Comparison of ENCODE assay signal across 10 cellular contexts in the genomic region with DNA sequence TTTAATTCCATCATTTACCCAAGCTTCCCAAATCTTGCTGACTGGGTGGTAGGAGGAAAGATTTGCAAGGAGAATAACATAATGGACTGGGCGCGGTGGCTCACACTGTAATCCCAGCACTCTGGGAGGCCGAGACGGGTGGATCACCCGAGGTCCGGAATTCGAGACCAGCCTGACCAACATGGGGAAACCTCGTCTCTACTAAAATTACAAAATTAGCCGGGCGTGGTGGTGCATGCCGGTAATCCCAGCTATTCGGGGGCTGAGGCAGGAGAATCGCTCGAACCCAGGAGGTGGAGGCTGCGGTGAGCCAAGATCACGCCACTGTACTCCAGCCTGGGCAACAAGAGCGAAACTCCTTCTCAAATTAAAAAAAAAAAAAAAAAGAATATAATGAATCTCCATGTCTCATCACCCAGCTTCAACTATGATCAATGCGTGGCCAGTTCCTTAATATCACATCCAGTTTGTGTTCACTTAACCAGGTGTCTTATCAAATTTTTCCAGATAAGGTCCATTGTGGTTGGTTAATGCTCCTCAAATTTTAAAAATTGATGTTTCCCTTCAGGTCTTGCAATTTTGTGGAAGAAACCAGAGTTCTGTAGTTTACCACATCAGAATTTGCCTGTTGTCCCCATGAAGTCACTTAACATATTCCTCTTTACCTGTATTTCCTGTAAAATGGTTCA. TPM values are rescaled to one million over a fixed set of nuclear protein-coding genes. Genes with fewer than 3 reads are reported as not detected.
DNase-seq lines count a peak whose midpoint lies in the region; ATAC-seq and TF ChIP-seq lines count a peak whose summit lies in the region.
"Had no signal": no experiment of that assay in that cellular context is flagged by ENCODE, and none has a peak within 500 bp of the region (broad histone marks: within the 10 kb centered on the region; RNA-seq: fewer than 3 reads in every experiment).

No MANE protein-coding gene starts in this region.

- CTCF ChIA-PET in activated CD8-positive, alpha-beta T cell treated with anti-CD3 and anti-CD28 coated beads, Interleukin-2, amount 10 ng/mL, durations not matched to agents 7 days and 5 days (lab: Charles Lee), result interaction anchor here (0.7 to 2.3 kb wide), 2 partner anchors 43 kb away, joined by 3 to 9 read pairs; no protein-coding TSS in a partner anchor

- no peaks in the 10 kb centered on the region for H3K27me3 ChIP-seq in heart right ventricle

- peak overlapping the region; percentile 99 for H3K4me3 Mint-ChIP-seq in activated CD8-positive, alpha-beta T cell treated with anti-CD3 and anti-CD28 coated beads, Interleukin-2, amount 10 ng/mL, durations not matched to agents 7 days and 5 days
- H3K4me3 Mint-ChIP-seq in memory B cell (peak overlapping the region; percentile 96), type B pancreatic cell (peak overlapping the region; percentile 99)

- no peaks in the 10 kb centered on the region for H3K9me3 ChIP-seq in heart right ventricle

- H3K4me3 ChIP-seq in heart right ventricle, result peak overlapping the region in 1 of 10 donors; percentile 96

- H3K27me3 Mint-ChIP-seq in activated CD8-positive, alpha-beta T cell treated with anti-CD3 and anti-CD28 coated beads, Interleukin-2, amount 10 ng/mL, durations not matched to agents 7 days and 5 days (ENCODE audit: low read depth), result no peaks in the 10 kb centered on the region
- H3K27me3 Mint-ChIP-seq in memory B cell (no peaks in the 10 kb centered on the region), type B pancreatic cell (no peaks in the 10 kb centered on the region)

- peaks cover 31% of the 10 kb centered on the region for H3K4me1 Mint-ChIP-seq in activated CD8-positive, alpha-beta T cell treated with anti-CD3 and anti-CD28 coated beads, Interleukin-2, amount 10 ng/mL, durations not matched to agents 7 days and 5 days (ENCODE audit: low read depth)
- H3K4me1 Mint-ChIP-seq in memory B cell (peaks cover 27% of the 10 kb centered on the region), type B pancreatic cell (ENCODE audit: unreplicated experiment) (peaks cover 24% of the 10 kb centered on the region)

- POLR2A ChIA-PET in activated CD8-positive, alpha-beta T cell treated with anti-CD3 and anti-CD28 coated beads, Interleukin-2, amount 10 ng/mL, durations not matched to agents 7 days and 5 days (lab: Charles Lee), result interaction anchor here (1.4 kb wide), 2 partner anchors 10 to 47 kb away, joined by 4 to 5 read pairs; partner anchors contain the start of gene AP2M1

- peaks cover 68% of the 10 kb centered on the region for H3K36me3 Mint-ChIP-seq in activated CD8-positive, alpha-beta T cell treated with anti-CD3 and anti-CD28 coated beads, Interleukin-2, amount 10 ng/mL, durations not matched to agents 7 days and 5 days (ENCODE audit: low read depth)
- H3K36me3 Mint-ChIP-seq in memory B cell, result peaks cover 29% of the 10 kb centered on the region
- H3K36me3 Mint-ChIP-seq in type B pancreatic cell, result peaks cover 19% of the 10 kb centered on the region

- peaks cover 11 to 37% (median 31%) of the 10 kb centered on the region in 9 donors for H3K4me1 ChIP-seq in heart right ventricle

- peak overlapping the region in 9 of 10 donors; percentile 77 to 96 (median 92) for H3K27ac ChIP-seq in heart right ventricle

- TF ChIP-seq CTCF in heart right ventricle (IDR thresholded peaks at IDR 0.05) (no peak), type B pancreatic cell (conservative IDR thresholded peaks at IDR 0.05) (no peak)

- DNase-seq in heart right ventricle (no peak), Right ventricle myocardium superior (no peak), memory B cell (ENCODE audit: low spot score in 2 of 2) (no peak), type B pancreatic cell (ENCODE audit: extremely low spot score, unreplicated experiment) (no peak), NCI-H345 treated with DMSO at 0.1 percent for 48 hours (lab: John Stamatoyannopoulos, UW; ENCODE audit: unreplicated experiment) (no peak)
- DNase-seq in activated CD8-positive, alpha-beta T cell treated with anti-CD3 and anti-CD28 coated beads, Interleukin-2, amount 10 ng/mL, durations not matched to agents 7 days and 5 days, result no peak
- DNase-seq: foreskin melanocyte, NCI-H226 had no signal

- peak overlapping the region; percentile 97 for H3K27ac Mint-ChIP-seq in activated CD8-positive, alpha-beta T cell treated with anti-CD3 and anti-CD28 coated beads, Interleukin-2, amount 10 ng/mL, durations not matched to agents 7 days and 5 days
- H3K27ac Mint-ChIP-seq in memory B cell (peak overlapping the region; percentile 93), type B pancreatic cell (peak overlapping the region; percentile 96)

- WGBS in heart right ventricle, 2 donors, result 95 to 96% methylated on average over 18 of the region's 18 CpGs

- intact Hi-C loops in heart right ventricle (cut with DNase I), result loop anchor here in 6 of 10 donors (2.0 to 10.0 kb wide), 10 partner anchors 37 to 167 kb away; partner anchors contain the start of genes ALG3 (in 5 of the 6), EEF1AKMT4 (in 5 of the 6), EIF2B5 (in 2 of the 6) and ABCC5 (in 1 of the 6)
- intact Hi-C loops in Right ventricle myocardium superior (cut with DNase I), result loop anchor here (5.0 kb wide), 1 partner anchor 178 kb away; the partner anchor contains the start of genes CLCN2 and POLR2H

- H3K9me3 Mint-ChIP-seq in activated CD8-positive, alpha-beta T cell treated with anti-CD3 and anti-CD28 coated beads, Interleukin-2, amount 10 ng/mL, durations not matched to agents 7 days and 5 days (ENCODE audit: insufficient read depth), result no peaks in the 10 kb centered on the region
- no peaks in the 10 kb centered on the region for H3K9me3 Mint-ChIP-seq in memory B cell
- no peaks in the 10 kb centered on the region for H3K9me3 Mint-ChIP-seq in type B pancreatic cell

- no peak for ATAC-seq in heart right ventricle
- no peak for ATAC-seq in Right ventricle myocardium superior (ENCODE audit: poor library complexity)
- no peak for ATAC-seq in activated CD8-positive, alpha-beta T cell treated with anti-CD3 and anti-CD28 coated beads, Interleukin-2, amount 10 ng/mL, durations not matched to agents 7 days and 5 days
- no peak for ATAC-seq in memory B cell (ENCODE audit: low read depth)
- ATAC-seq in GM21528 (IDR thresholded peaks at IDR 0.05; ENCODE audit: low FRiP score, unreplicated experiment), result no peak
- ATAC-seq in HG03095 (IDR thresholded peaks at IDR 0.05; ENCODE audit: unreplicated experiment), result no peak

- H3K36me3 ChIP-seq in heart right ventricle, result peaks cover 13 to 80% (median 55%) of the 10 kb centered on the region in 9 donors

RNA-seq across cellular contexts. Expression of gene ABCF3, which starts 1.3 kb away (rescaled TPM):
- total RNA-seq in heart right ventricle (10 to 100 TPM; 60.1 to 90.7 (median 68.3) TPM), Right ventricle myocardium superior (69.3 TPM), type B pancreatic cell (ENCODE audit: low replicate concordance) (72.3 and 74.3 TPM in 2 replicates)
- polyA plus RNA-seq in heart right ventricle, result 10 to 100 TPM; 78.0 to 87.9 TPM
- total RNA-seq in activated CD8-positive, alpha-beta T cell treated with anti-CD3 and anti-CD28 coated beads, Interleukin-2, amount 10 ng/mL, durations not matched to agents 7 days and 5 days, result 10 to 100 TPM; 56.6 to 57.8 TPM

RNA-seq across cellular contexts. Expression of gene AP2M1, which starts 10.0 kb away (rescaled TPM):
- total RNA-seq in heart right ventricle (100 to 1,000 TPM; 263 to 371 (median 321) TPM), Right ventricle myocardium superior (253 TPM), type B pancreatic cell (ENCODE audit: low replicate concordance) (249 and 298 TPM in 2 replicates)
- polyA plus RNA-seq in heart right ventricle, result 100 to 1,000 TPM; 187 to 390 TPM
- total RNA-seq in activated CD8-positive, alpha-beta T cell treated with anti-CD3 and anti-CD28 coated beads, Interleukin-2, amount 10 ng/mL, durations not matched to agents 7 days and 5 days, result 100 to 1,000 TPM; 228 to 231 TPM

RNA-seq across cellular contexts. Expression of gene DVL3, which starts 29.5 kb away (rescaled TPM):
- total RNA-seq in heart right ventricle, result 10 to 100 TPM; 52.6 to 81.7 (median 68.6) TPM
- polyA plus RNA-seq in heart right ventricle, result 10 to 100 TPM; 37.5 to 42.0 TPM
- total RNA-seq in Right ventricle myocardium superior, result 60.6 TPM
- 10 to 100 TPM; 31.2 to 32.6 TPM for total RNA-seq in activated CD8-positive, alpha-beta T cell treated with anti-CD3 and anti-CD28 coated beads, Interleukin-2, amount 10 ng/mL, durations not matched to agents 7 days and 5 days
- total RNA-seq in type B pancreatic cell (ENCODE audit: low replicate concordance), result 70.8 and 84.8 TPM in 2 replicates

RNA-seq across cellular contexts. Expression of gene VWA5B2, which starts 44.7 kb away (rescaled TPM):
- total RNA-seq in heart right ventricle (under 1 TPM in 1 of 10 donors, not detected in 9; 0.09 TPM), Right ventricle myocardium superior (not detected), type B pancreatic cell (ENCODE audit: low replicate concordance) (23.7 and 38.7 TPM in 2 replicates)
- under 1 TPM in 1 of 2 donors, not detected in 1; 0.03 TPM for polyA plus RNA-seq in heart right ventricle
- total RNA-seq in activated CD8-positive, alpha-beta T cell treated with anti-CD3 and anti-CD28 coated beads, Interleukin-2, amount 10 ng/mL, durations not matched to agents 7 days and 5 days, result not detected

RNA-seq across cellular contexts. Expression of gene EIF2B5, which starts 49.5 kb away (rescaled TPM):
- total RNA-seq in heart right ventricle, result 10 to 100 TPM; 26.8 to 37.3 (median 31.6) TPM
- polyA plus RNA-seq in heart right ventricle, result 10 to 100 TPM; 30.6 to 44.6 TPM
- 31.4 TPM for total RNA-seq in Right ventricle myocardium superior
- 10 to 100 TPM; 55.1 to 55.4 TPM for total RNA-seq in activated CD8-positive, alpha-beta T cell treated with anti-CD3 and anti-CD28 coated beads, Interleukin-2, amount 10 ng/mL, durations not matched to agents 7 days and 5 days
- total RNA-seq in type B pancreatic cell (ENCODE audit: low replicate concordance), result 43.9 and 48.5 TPM in 2 replicates
